Comparison of ENCODE assay signal across 1 cellular context in the genomic region with DNA sequence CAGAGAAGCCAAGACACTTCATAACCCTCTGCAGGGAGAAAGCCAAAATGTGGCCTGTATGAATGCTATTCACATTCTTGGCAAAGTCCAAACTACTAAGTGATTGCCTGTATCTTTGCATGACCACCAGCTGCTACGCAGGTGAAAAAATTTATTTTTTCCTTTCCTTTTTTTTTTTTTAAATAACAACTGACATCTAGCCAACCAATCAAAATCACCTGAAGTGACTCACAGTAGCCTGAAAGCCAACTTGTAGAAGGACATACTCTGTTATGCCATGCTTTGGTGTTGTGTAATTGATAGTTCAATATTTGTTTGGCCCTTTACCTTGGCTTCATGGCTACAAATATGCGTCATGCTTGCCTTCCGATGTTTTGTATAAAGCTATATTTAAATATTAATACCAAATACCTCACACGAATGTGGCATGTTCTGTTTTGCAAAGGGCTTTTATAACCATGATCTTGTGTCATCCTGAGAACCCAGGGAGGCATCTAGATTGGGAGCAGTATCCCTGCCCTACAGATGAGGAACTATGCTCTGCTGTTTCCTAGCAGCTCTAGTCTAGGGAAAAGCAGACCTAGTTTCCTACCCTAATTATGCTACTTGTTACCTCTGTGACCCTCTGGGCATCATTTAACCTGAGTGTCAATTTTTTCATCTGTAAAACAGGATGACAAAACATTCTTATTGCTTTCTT.
TF ChIP-seq lines count a peak whose summit lies in the region.

No MANE protein-coding gene starts in this region.

TF ChIP-seq in HepG2, 621 proteins besides CTCF, POLR2A, EP300 and RAD21 (continued from another document and continues in another):
- TF ChIP-seq, protein P1, sequence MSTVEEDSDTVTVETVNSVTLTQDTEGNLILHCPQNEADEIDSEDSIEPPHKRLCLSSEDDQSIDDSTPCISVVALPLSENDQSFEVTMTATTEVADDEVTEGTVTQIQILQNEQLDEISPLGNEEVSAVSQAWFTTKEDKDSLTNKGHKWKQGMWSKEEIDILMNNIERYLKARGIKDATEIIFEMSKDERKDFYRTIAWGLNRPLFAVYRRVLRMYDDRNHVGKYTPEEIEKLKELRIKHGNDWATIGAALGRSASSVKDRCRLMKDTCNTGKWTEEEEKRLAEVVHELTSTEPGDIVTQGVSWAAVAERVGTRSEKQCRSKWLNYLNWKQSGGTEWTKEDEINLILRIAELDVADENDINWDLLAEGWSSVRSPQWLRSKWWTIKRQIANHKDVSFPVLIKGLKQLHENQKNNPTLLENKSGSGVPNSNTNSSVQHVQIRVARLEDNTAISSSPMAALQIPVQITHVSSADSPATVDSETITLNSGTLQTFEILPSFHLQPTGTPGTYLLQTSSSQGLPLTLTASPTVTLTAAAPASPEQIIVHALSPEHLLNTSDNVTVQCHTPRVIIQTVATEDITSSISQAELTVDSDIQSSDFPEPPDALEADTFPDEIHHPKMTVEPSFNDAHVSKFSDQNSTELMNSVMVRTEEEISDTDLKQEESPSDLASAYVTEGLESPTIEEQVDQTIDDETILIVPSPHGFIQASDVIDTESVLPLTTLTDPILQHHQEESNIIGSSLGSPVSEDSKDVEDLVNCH (CRISPR knock-in tag; IDR thresholded peaks at IDR 0.05): no peak
- TF ChIP-seq, protein P2, sequence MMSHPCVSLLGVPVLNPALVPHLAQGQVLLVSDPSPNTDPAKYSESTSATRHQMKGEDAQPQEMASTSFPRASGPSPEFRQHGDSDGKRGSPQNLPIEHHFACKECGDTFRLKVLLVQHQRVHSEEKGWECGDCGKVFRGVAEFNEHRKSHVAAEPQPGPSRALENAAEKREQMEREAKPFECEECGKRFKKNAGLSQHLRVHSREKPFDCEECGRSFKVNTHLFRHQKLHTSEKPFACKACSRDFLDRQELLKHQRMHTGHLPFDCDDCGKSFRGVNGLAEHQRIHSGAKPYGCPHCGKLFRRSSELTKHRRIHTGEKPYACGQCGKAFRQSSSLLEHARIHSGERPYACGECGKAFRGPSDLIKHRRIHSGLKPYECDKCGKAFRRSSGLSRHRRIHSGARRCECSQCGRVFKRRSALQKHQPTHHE (CRISPR knock-in tag; IDR thresholded peaks at IDR 0.05; ENCODE audit: borderline replicate concordance): no peak
- no peak for TF ChIP-seq ZNF781 (CRISPR knock-in tag; IDR thresholded peaks at IDR 0.05; ENCODE audit: borderline replicate concordance, not compliant biosample characterization)
- no peak for TF ChIP-seq ZNF253 (CRISPR knock-in tag; IDR thresholded peaks at IDR 0.05; ENCODE audit: borderline replicate concordance)
- TF ChIP-seq, protein P3, sequence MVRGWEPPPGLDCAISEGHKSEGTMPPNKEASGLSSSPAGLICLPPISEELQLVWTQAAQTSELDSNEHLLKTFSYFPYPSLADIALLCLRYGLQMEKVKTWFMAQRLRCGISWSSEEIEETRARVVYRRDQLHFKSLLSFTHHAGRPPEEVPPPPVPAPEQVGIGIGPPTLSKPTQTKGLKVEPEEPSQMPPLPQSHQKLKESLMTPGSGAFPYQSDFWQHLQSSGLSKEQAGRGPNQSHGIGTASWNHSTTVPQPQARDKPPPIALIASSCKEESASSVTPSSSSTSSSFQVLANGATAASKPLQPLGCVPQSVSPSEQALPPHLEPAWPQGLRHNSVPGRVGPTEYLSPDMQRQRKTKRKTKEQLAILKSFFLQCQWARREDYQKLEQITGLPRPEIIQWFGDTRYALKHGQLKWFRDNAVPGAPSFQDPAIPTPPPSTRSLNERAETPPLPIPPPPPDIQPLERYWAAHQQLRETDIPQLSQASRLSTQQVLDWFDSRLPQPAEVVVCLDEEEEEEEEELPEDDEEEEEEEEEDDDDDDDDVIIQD (CRISPR knock-in tag; IDR thresholded peaks at IDR 0.05; ENCODE audit: low read depth): peak; percentile 95; the same call in 1 of the 2 replicates
- TF ChIP-seq HDAC2 (CRISPR knock-in tag; IDR thresholded peaks at IDR 0.05): peak; percentile 72
- no peak for TF ChIP-seq ZKSCAN5 (CRISPR knock-in tag; IDR thresholded peaks at IDR 0.05)
- TF ChIP-seq ZNF530 (CRISPR knock-in tag; IDR thresholded peaks at IDR 0.05; ENCODE audit: low read depth): no peak
- TF ChIP-seq ZNF768 (CRISPR knock-in tag; IDR thresholded peaks at IDR 0.05): no peak
- TF ChIP-seq RBFOX2 (IDR thresholded peaks at IDR 0.05; ENCODE audit: low read depth, low read length): no peak
- no peak for TF ChIP-seq BHLHE40 (IDR thresholded peaks at IDR 0.05; ENCODE audit: low read length)
- TF ChIP-seq MTA3 (CRISPR knock-in tag; IDR thresholded peaks at IDR 0.05): no peak
- no peak for TF ChIP-seq ZNF672 (CRISPR knock-in tag; IDR thresholded peaks at IDR 0.05)
- no peak for TF ChIP-seq HOXD1 (CRISPR knock-in tag; IDR thresholded peaks at IDR 0.05)
- peak; percentile 72 for TF ChIP-seq PHF5A (CRISPR knock-in tag; IDR thresholded peaks at IDR 0.05; ENCODE audit: low read depth, unreplicated experiment)
- no peak for TF ChIP-seq CHD4 (IDR thresholded peaks at IDR 0.05; ENCODE audit: borderline replicate concordance, low read length)
- no peak for TF ChIP-seq ZNF317 (CRISPR knock-in tag; IDR thresholded peaks at IDR 0.05)
- TF ChIP-seq MLLT10 (CRISPR knock-in tag; IDR thresholded peaks at IDR 0.05): no peak
- no peak for TF ChIP-seq ZNF709 (CRISPR knock-in tag; IDR thresholded peaks at IDR 0.05)
- TF ChIP-seq, protein P4, sequence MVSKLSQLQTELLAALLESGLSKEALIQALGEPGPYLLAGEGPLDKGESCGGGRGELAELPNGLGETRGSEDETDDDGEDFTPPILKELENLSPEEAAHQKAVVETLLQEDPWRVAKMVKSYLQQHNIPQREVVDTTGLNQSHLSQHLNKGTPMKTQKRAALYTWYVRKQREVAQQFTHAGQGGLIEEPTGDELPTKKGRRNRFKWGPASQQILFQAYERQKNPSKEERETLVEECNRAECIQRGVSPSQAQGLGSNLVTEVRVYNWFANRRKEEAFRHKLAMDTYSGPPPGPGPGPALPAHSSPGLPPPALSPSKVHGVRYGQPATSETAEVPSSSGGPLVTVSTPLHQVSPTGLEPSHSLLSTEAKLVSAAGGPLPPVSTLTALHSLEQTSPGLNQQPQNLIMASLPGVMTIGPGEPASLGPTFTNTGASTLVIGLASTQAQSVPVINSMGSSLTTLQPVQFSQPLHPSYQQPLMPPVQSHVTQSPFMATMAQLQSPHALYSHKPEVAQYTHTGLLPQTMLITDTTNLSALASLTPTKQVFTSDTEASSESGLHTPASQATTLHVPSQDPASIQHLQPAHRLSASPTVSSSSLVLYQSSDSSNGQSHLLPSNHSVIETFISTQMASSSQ (IDR thresholded peaks at IDR 0.05; ENCODE audit: low read depth): no peak
- TF ChIP-seq, protein P4 (CRISPR knock-in tag; IDR thresholded peaks at IDR 0.05; ENCODE audit: borderline replicate concordance): no peak
- TF ChIP-seq HDAC6 (IDR thresholded peaks at IDR 0.05; ENCODE audit: low read depth, low read length): no peak
- no peak for TF ChIP-seq ELF4 (CRISPR knock-in tag; IDR thresholded peaks at IDR 0.05; ENCODE audit: borderline replicate concordance)
- TF ChIP-seq REXO4 (CRISPR knock-in tag; IDR thresholded peaks at IDR 0.05; ENCODE audit: borderline replicate concordance): no peak
- TF ChIP-seq, protein P5, sequence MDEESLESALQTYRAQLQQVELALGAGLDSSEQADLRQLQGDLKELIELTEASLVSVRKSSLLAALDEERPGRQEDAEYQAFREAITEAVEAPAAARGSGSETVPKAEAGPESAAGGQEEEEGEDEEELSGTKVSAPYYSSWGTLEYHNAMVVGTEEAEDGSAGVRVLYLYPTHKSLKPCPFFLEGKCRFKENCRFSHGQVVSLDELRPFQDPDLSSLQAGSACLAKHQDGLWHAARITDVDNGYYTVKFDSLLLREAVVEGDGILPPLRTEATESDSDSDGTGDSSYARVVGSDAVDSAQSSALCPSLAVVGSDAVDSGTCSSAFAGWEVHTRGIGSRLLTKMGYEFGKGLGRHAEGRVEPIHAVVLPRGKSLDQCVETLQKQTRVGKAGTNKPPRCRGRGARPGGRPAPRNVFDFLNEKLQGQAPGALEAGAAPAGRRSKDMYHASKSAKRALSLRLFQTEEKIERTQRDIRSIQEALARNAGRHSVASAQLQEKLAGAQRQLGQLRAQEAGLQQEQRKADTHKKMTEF (CRISPR knock-in tag; IDR thresholded peaks at IDR 0.05): no peak; the same call in 1 of the 2 replicates
- TF ChIP-seq, protein P6, sequence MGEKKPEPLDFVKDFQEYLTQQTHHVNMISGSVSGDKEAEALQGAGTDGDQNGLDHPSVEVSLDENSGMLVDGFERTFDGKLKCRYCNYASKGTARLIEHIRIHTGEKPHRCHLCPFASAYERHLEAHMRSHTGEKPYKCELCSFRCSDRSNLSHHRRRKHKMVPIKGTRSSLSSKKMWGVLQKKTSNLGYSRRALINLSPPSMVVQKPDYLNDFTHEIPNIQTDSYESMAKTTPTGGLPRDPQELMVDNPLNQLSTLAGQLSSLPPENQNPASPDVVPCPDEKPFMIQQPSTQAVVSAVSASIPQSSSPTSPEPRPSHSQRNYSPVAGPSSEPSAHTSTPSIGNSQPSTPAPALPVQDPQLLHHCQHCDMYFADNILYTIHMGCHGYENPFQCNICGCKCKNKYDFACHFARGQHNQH (CRISPR knock-in tag; IDR thresholded peaks at IDR 0.05): 0 out of 2 replicates have a peak, but pooled peaks have one; percentile 16
- no peak for TF ChIP-seq ZNF546 (CRISPR knock-in tag; conservative IDR thresholded peaks at IDR 0.05)
- TF ChIP-seq, protein P7, sequence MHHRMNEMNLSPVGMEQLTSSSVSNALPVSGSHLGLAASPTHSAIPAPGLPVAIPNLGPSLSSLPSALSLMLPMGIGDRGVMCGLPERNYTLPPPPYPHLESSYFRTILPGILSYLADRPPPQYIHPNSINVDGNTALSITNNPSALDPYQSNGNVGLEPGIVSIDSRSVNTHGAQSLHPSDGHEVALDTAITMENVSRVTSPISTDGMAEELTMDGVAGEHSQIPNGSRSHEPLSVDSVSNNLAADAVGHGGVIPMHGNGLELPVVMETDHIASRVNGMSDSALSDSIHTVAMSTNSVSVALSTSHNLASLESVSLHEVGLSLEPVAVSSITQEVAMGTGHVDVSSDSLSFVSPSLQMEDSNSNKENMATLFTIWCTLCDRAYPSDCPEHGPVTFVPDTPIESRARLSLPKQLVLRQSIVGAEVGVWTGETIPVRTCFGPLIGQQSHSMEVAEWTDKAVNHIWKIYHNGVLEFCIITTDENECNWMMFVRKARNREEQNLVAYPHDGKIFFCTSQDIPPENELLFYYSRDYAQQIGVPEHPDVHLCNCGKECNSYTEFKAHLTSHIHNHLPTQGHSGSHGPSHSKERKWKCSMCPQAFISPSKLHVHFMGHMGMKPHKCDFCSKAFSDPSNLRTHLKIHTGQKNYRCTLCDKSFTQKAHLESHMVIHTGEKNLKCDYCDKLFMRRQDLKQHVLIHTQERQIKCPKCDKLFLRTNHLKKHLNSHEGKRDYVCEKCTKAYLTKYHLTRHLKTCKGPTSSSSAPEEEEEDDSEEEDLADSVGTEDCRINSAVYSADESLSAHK (CRISPR knock-in tag; IDR thresholded peaks at IDR 0.05; ENCODE audit: borderline replicate concordance): no peak
- TF ChIP-seq HNRNPL (IDR thresholded peaks at IDR 0.05; ENCODE audit: low read depth, low read length): no peak
- no peak for TF ChIP-seq NBN (conservative IDR thresholded peaks at IDR 0.05)
- TF ChIP-seq, protein P8, sequence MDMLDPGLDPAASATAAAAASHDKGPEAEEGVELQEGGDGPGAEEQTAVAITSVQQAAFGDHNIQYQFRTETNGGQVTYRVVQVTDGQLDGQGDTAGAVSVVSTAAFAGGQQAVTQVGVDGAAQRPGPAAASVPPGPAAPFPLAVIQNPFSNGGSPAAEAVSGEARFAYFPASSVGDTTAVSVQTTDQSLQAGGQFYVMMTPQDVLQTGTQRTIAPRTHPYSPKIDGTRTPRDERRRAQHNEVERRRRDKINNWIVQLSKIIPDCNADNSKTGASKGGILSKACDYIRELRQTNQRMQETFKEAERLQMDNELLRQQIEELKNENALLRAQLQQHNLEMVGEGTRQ (IDR thresholded peaks at IDR 0.05; ENCODE audit: low read depth, low read length): no peak
- TF ChIP-seq, protein P8 (CRISPR knock-in tag; IDR thresholded peaks at IDR 0.05; ENCODE audit: borderline replicate concordance): no peak
- no peak for TF ChIP-seq ZNF737 (CRISPR knock-in tag; IDR thresholded peaks at IDR 0.05; ENCODE audit: borderline replicate concordance)
- TF ChIP-seq, protein P9, sequence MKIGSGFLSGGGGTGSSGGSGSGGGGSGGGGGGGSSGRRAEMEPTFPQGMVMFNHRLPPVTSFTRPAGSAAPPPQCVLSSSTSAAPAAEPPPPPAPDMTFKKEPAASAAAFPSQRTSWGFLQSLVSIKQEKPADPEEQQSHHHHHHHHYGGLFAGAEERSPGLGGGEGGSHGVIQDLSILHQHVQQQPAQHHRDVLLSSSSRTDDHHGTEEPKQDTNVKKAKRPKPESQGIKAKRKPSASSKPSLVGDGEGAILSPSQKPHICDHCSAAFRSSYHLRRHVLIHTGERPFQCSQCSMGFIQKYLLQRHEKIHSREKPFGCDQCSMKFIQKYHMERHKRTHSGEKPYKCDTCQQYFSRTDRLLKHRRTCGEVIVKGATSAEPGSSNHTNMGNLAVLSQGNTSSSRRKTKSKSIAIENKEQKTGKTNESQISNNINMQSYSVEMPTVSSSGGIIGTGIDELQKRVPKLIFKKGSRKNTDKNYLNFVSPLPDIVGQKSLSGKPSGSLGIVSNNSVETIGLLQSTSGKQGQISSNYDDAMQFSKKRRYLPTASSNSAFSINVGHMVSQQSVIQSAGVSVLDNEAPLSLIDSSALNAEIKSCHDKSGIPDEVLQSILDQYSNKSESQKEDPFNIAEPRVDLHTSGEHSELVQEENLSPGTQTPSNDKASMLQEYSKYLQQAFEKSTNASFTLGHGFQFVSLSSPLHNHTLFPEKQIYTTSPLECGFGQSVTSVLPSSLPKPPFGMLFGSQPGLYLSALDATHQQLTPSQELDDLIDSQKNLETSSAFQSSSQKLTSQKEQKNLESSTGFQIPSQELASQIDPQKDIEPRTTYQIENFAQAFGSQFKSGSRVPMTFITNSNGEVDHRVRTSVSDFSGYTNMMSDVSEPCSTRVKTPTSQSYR (CRISPR knock-in tag; IDR thresholded peaks at IDR 0.05; ENCODE audit: borderline replicate concordance): no peak
- peak; percentile 26; the same call in 1 of the 2 replicates for TF ChIP-seq ZFX (CRISPR knock-in tag; IDR thresholded peaks at IDR 0.05; ENCODE audit: low read depth)
- no peak for TF ChIP-seq ZNF44 (CRISPR knock-in tag; IDR thresholded peaks at IDR 0.05)
